ENCODE assay signal across 7 cellular contexts in the genomic region with DNA sequence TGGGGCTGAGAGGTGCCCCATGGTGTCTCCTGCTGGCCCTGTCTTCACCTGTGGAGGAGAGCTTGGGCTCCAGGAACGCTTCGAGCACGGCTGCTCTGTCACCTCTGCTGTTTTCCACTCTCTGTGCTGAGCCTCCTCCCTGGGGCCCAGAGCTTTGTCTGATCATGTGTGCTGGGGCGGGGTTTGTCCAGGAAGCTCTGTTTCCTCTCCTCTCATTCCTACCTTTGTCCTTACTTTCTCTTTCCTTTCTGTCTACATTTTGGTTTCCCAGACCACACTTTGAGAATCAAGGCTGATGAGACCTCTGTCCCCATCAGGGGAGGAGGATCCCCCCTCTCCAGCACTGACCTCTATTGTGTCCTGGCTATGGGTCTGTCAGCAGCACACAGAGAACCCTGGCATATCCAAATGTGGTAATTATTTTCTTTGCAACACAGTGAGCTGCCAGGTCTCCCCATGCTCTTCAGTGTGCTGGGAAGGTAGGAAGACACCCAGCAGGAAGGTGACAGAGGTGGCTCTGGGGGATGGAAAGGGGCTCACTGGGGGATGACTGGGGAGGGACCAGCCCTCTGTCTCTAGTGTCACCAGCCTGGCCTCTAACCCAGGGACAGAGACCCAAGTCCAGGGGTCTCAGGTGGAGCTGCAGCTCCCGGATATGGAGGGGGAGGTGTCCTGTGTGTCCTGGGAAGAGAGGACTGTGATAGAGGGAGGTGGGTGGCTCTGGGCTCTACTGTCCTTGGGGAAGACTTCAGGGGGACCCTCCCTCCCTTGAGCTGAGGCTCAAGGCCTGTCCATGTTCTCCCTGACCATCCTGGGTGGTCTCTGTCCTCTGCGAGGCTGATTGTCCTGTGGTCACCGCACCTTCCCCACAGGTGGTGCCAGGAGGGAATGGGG. TPM values are rescaled to one million over a fixed set of nuclear protein-coding genes. Genes with fewer than 3 reads are reported as not detected.
DNase-seq lines count a peak whose midpoint lies in the region; ATAC-seq and TF ChIP-seq lines count a peak whose summit lies in the region.

A gene (minus strand): TSS at position 128 of the 894 bp plus-strand sequence. CDS start 107 bp downstream, at position 21.

- H3K27ac Mint-ChIP-seq in glutamatergic neuron (ENCODE audit: unreplicated experiment) = no peak within 1 kb of the TSS

- in situ Hi-C loops in transverse colon (cut with MboI; ENCODE audit: low pct_ligation_motif_present in 1 of 4, low pct_unique_long_range_greater_than_20kb in 1 of 4, low sequenced_read_pairs in 3 of 4) = loop anchor here in 3 of 4 donors (5.0 to 10.0 kb wide), 2 partner anchors 74 to 76 kb away; no protein-coding TSS in a partner anchor

- H3K9me3 Mint-ChIP-seq in glutamatergic neuron (ENCODE audit: unreplicated experiment) = peaks cover 7% of the 10 kb centered on the region

- H3K27me3 Mint-ChIP-seq in glutamatergic neuron (ENCODE audit: unreplicated experiment) = peaks cover 4% of the 10 kb centered on the region

- TF ChIP-seq CTCF in body of pancreas (IDR thresholded peaks at IDR 0.05) (no peak), transverse colon (IDR thresholded peaks at IDR 0.05) (no peak), glutamatergic neuron (IDR thresholded peaks at IDR 0.05; ENCODE audit: partially characterized antibody, unreplicated experiment) (no peak)

- no peak for TF ChIP-seq EP300 in transverse colon (IDR thresholded peaks at IDR 0.05; ENCODE audit: low read depth)

- H3K4me1 Mint-ChIP-seq in glutamatergic neuron (ENCODE audit: low read depth, unreplicated experiment) = peaks cover 4% of the 10 kb centered on the region

- peaks cover 5% of the 10 kb centered on the region for H3K36me3 Mint-ChIP-seq in glutamatergic neuron (ENCODE audit: unreplicated experiment)

- WGBS in body of pancreas, 2 donors = 33 to 52% methylated on average over 4 to 7 of the region's 7 CpGs
- 38 to 43% methylated on average over 1 to 7 of the region's 7 CpGs for WGBS in transverse colon (ENCODE audit: low coverage in 1 of 2), 2 donors

- peak in 4 of 5 donors; percentile 18 to 71 (median 32) for DNase-seq in T-helper 1 cell
- peak in 3 of 4 donors; percentile 23 to 49 (median 36) for DNase-seq in body of pancreas
- peak; percentile 84 for DNase-seq in transverse colon
- DNase-seq in glutamatergic neuron = no peak

- H3K4me3 Mint-ChIP-seq in glutamatergic neuron (ENCODE audit: unreplicated experiment) = no peak within 1 kb of the TSS

- TF ChIP-seq POLR2A in body of pancreas (IDR thresholded peaks at IDR 0.05) (peak in 1 of 3 donors; percentile 10), transverse colon (IDR thresholded peaks at IDR 0.05) (peak; percentile 84)

- H3K4me1 ChIP-seq in body of pancreas (peaks cover 7% of the 10 kb centered on the region), mononuclear cell (ENCODE audit: insufficient read depth, low read length) (peaks cover 45% of the 10 kb centered on the region), transverse colon (peaks cover 6 to 17% (median 10%) of the 10 kb centered on the region in 4 donors)

- no peaks in the 10 kb centered on the region for H3K27me3 ChIP-seq in body of pancreas
- H3K27me3 ChIP-seq in mononuclear cell (ENCODE audit: insufficient read depth, low read length) = no peaks in the 10 kb centered on the region
- no peaks in the 10 kb centered on the region for H3K27me3 ChIP-seq in transverse colon

- intact Hi-C loops in body of pancreas (cut with DNase I) (loop anchor here (2.0 kb wide), 1 partner anchor 80 kb away; no protein-coding TSS in a partner anchor), transverse colon (cut with DNase I; ENCODE audit: low total_unique reads) (loop anchor here (1.0 kb wide), 1 partner anchor 78 kb away; no protein-coding TSS in a partner anchor)

- H3K27ac ChIP-seq in body of pancreas (peak within 1 kb of the TSS in 1 of 4 donors; percentile 42), transverse colon (peak within 1 kb of the TSS; percentile 78 to 88 (median 85))

- H3K36me3 ChIP-seq in body of pancreas (replicated peaks in 1 of 2; ENCODE audit: insufficient read depth in 1 of 2, low read depth in 2 of 2) (no peaks in the 10 kb centered on the region), transverse colon (no peaks in the 10 kb centered on the region)

- no peak within 1 kb of the TSS for H3K4me3 ChIP-seq in body of pancreas
- H3K4me3 ChIP-seq in mononuclear cell (ENCODE audit: low read length) = peak within 1 kb of the TSS; percentile 4
- H3K4me3 ChIP-seq in transverse colon = peak within 1 kb of the TSS in 2 of 4 donors; percentile 21 to 53

- H3K9me3 ChIP-seq in body of pancreas (no peaks in the 10 kb centered on the region), mononuclear cell (ENCODE audit: low read depth, low read length) (no peaks in the 10 kb centered on the region), transverse colon (no peaks in the 10 kb centered on the region)

- ATAC-seq in GM19372 (IDR thresholded peaks at IDR 0.05; ENCODE audit: low read depth, unreplicated experiment) = peak; percentile 59
- no peak for ATAC-seq in body of pancreas
- no peak for ATAC-seq in GM21786 (IDR thresholded peaks at IDR 0.05; ENCODE audit: unreplicated experiment)

RNA-seq across cellular contexts. Expression of the gene that starts here (rescaled TPM):
- 1 to 10 TPM; 1.8 to 2.3 TPM for total RNA-seq in body of pancreas
- total RNA-seq in mononuclear cell = 1.9 TPM
- total RNA-seq in transverse colon = 100 to 1,000 TPM in 3 of 4 donors, 10 to 100 TPM in 1; 38.6 to 835 (median 564) TPM
- total RNA-seq in glutamatergic neuron (ENCODE audit: unreplicated experiment) = 0.44 TPM

Comparison
In these comparisons a context has a peak if more than half of its experiments do, and no peak if none do; other contexts are left out.
1. RNA of the gene that starts here (total RNA-seq): 38.6 to 835 TPM in transverse colon; 1.8 to 2.3 TPM in body of pancreas, 1.9 TPM in mononuclear cell (single experiment) and 0.44 TPM in glutamatergic neuron (single experiment); every median in the first group is over 10 times any median in the second.